In genomic region chr7:92133133-92133736, GRCh38 we compare ENCODE assay signal across 9 cellular contexts. TPM values are rescaled to one million over a fixed set of nuclear protein-coding genes. Genes with fewer than 3 reads are reported as not detected.
DNase-seq lines count a peak whose midpoint lies in the region; ATAC-seq, FAIRE-seq and TF ChIP-seq lines count a peak whose summit lies in the region.
"Had no signal": no experiment of that assay in that cellular context is flagged by ENCODE, and none has a peak within 500 bp of the region (broad histone marks: within the 10 kb centered on the region; RNA-seq: fewer than 3 reads in every experiment).

No MANE protein-coding gene starts in this region.

- intact Hi-C loops in GM12878 (cut with micrococcal nuclease; ENCODE audit: unreplicated experiment) (loop anchor here (5.0 kb wide), 3 partner anchors 114 to 251 kb away; partner anchors contain the start of genes AKAP9, ANKIB1, KRIT1 and MTERF1), HepG2 (cut with micrococcal nuclease; ENCODE audit: unreplicated experiment) (loop anchor here (5.0 kb wide), 2 partner anchors 251 to 314 kb away; partner anchors contain the start of genes GATAD1 and MTERF1), tibial artery (cut with DNase I; ENCODE audit: low total_unique reads) (no loop called here)

- TF ChIP-seq CTCF in DND-41 (IDR thresholded peaks at IDR 0.05; ENCODE audit: borderline replicate concordance, extremely low read depth, low read length, poor library complexity, severe bottlenecking) (no peak), GM12878 (IDR thresholded peaks at IDR 0.05 in 2 of 3, conservative IDR thresholded peaks at IDR 0.05 in 1 of 3; ENCODE audit: control insufficient read depth in 2 of 3, extremely low read depth in 1 of 3, insufficient read depth in 1 of 3, low read depth in 3 of 3, low read length in 3 of 3) (no peak), HepG2 (CRISPR knock-in tag; IDR thresholded peaks at IDR 0.05) (no peak), tibial artery (IDR thresholded peaks at IDR 0.05) (no peak)

- H2AFZ ChIP-seq in DND-41 (ENCODE audit: low read depth, low read length) = peak overlapping the region; percentile 82; the same call in 1 of the 2 replicates
- H2AFZ ChIP-seq in GM12878 (ENCODE audit: control insufficient read depth, low read depth, low read length) = peak overlapping the region; percentile 99
- no peak overlapping the region for H2AFZ ChIP-seq in HepG2 (ENCODE audit: low read length)

- no peak for FAIRE-seq in GM12878 (lab: Jason Lieb, UNC)
- no peak for FAIRE-seq in HepG2 (lab: Jason Lieb, UNC)
- FAIRE-seq: TTC549 had no signal

- H3K9ac ChIP-seq in DND-41 (ENCODE audit: low read depth, low read length) (peak overlapping the region; percentile 64), GM12878 (ENCODE audit: control insufficient read depth, insufficient read depth, low read length) (peak overlapping the region; percentile 94), HepG2 (ENCODE audit: insufficient read depth, low read depth, low read length) (peak overlapping the region; percentile 94)

- in situ Hi-C loops in GM12878 (cut with MboI) = no loop called here
- in situ Hi-C loops in HepG2 (cut with HindIII; ENCODE audit: extremely low pct_ligation_motif_present, low pct_unique_long_range_greater_than_20kb) = no loop called here

- TF ChIP-seq EP300 in GM12878 (IDR thresholded peaks at IDR 0.05; ENCODE audit: borderline replicate concordance in 1 of 2, control insufficient read depth in 1 of 2, low read depth in 2 of 2, low read length in 2 of 2) = no peak
- TF ChIP-seq EP300 in HepG2 (IDR thresholded peaks at IDR 0.05; ENCODE audit: low read depth in 2 of 2, low read length in 2 of 2) = no peak
- TF ChIP-seq EP300 in HepG2 (CRISPR knock-in tag; IDR thresholded peaks at IDR 0.05; ENCODE audit: borderline replicate concordance) = no peak

- H3K4me2 ChIP-seq in DND-41 (ENCODE audit: insufficient read depth, low read length) (peak overlapping the region; percentile 69), GM12878 (ENCODE audit: control insufficient read depth, insufficient read depth) (peak overlapping the region; percentile 71), HepG2 (ENCODE audit: low read depth, low read length) (peak overlapping the region; percentile 98)

- RAD21 ChIA-PET in GM12878 (lab: Charles Lee; ENCODE audit: unreplicated experiment) = interaction anchor here (0.7 to 1.7 kb wide), 4 partner anchors 9 to 1245 kb away, joined by 3 to 4 read pairs (median 4); partner anchors contain the start of genes PEX1 and RBM48

- H3K79me2 ChIP-seq in DND-41 (ENCODE audit: insufficient read depth, low read length) = peaks cover 30% of the 10 kb centered on the region
- H3K79me2 ChIP-seq in GM12878 (ENCODE audit: control insufficient read depth, insufficient read depth, low read length) = peaks cover 50% of the 10 kb centered on the region
- peaks cover 62% of the 10 kb centered on the region for H3K79me2 ChIP-seq in HepG2 (ENCODE audit: insufficient read depth, low read length)

- H4K20me1 ChIP-seq in DND-41 (ENCODE audit: insufficient read depth, low read length) (no peaks in the 10 kb centered on the region), GM12878 (ENCODE audit: control insufficient read depth, insufficient read depth) (no peaks in the 10 kb centered on the region), HepG2 (ENCODE audit: insufficient read depth, low read length) (peaks cover 47% of the 10 kb centered on the region)

- H3K4me1 ChIP-seq in DND-41 (ENCODE audit: insufficient read depth, low read length) (peaks cover 29% of the 10 kb centered on the region), GM12878 (ENCODE audit: control insufficient read depth, insufficient read depth, low read length) (peaks cover 3% of the 10 kb centered on the region; the same call in 1 of the 2 replicates), HepG2 (ENCODE audit: insufficient read depth, low read length) (peaks cover 43% of the 10 kb centered on the region), tibial artery (peaks cover 0 to 27% (median 13%) of the 10 kb centered on the region in 4 donors)

- DNase-seq in DND-41 (no peak), Kasumi-1 (lab: John Stamatoyannopoulos, UW) (peak; percentile 10 to 21), GM12878 (ENCODE audit: low read depth, low spot score) (no peak), HepG2 (ENCODE audit: low spot score) (no peak), tibial artery (no peak), inferior parietal cortex (ENCODE audit: extremely low spot score) (no peak)
- DNase-seq in stimulated activated CD4-positive, alpha-beta T cell treated with anti-CD3 and anti-CD28 coated beads, Interleukin-4, amount 100 ng/mL, for 4 hours = no peak

- TF ChIP-seq POLR2A in GM12878 (IDR thresholded peaks at IDR 0.05; ENCODE audit: low read depth, low read length) (no peak), HepG2 (IDR thresholded peaks at IDR 0.05; ENCODE audit: insufficient read depth in 1 of 2, low read depth in 2 of 2, low read length in 2 of 2) (no peak)

- H3K27me3 ChIP-seq in DND-41 (ENCODE audit: insufficient read depth, low read length, poor library complexity) (no peaks in the 10 kb centered on the region), GM12878 (replicated peaks in 1 of 2; ENCODE audit: control insufficient read depth in 2 of 2, insufficient read depth in 2 of 2, low read length in 1 of 2) (no peaks in the 10 kb centered on the region), HepG2 (ENCODE audit: control insufficient read depth in 1 of 2, insufficient read depth in 2 of 2, low read length in 2 of 2) (no peaks in the 10 kb centered on the region; a peak in 1 of 5 replicates), tibial artery (no peaks in the 10 kb centered on the region)

- peak overlapping the region; percentile 89; the same call in 1 of the 2 replicates for H3K27ac ChIP-seq in DND-41 (ENCODE audit: low read length)
- H3K27ac ChIP-seq in GM12878 (ENCODE audit: control insufficient read depth, insufficient read depth) = peak overlapping the region; percentile 99
- H3K27ac ChIP-seq in HepG2 (ENCODE audit: extremely low read length, insufficient read depth, low read length) = peak overlapping the region; percentile 98
- peak overlapping the region; percentile 92 for H3K27ac ChIP-seq in tibial artery

- ATAC-seq in DND-41 (ENCODE audit: insufficient read depth, low read depth) (peak; percentile 70), GM21528 (IDR thresholded peaks at IDR 0.05; ENCODE audit: low FRiP score, unreplicated experiment) (peak; percentile 21), GM12878 (peak; percentile 56), HepG2 (peak; percentile 47)

- H3K36me3 ChIP-seq in DND-41 (ENCODE audit: insufficient read depth, low read length) = peaks cover 8% of the 10 kb centered on the region
- H3K36me3 ChIP-seq in GM12878 (ENCODE audit: control insufficient read depth in 2 of 2, insufficient read depth in 2 of 2, low read length in 1 of 2) = peaks cover 0 to 3% of the 10 kb centered on the region in 2 experiments; a peak in 1 of 4 replicates
- H3K36me3 ChIP-seq in HepG2 (replicated peaks in 1 of 2; ENCODE audit: control insufficient read depth in 1 of 2, insufficient read depth in 2 of 2, low read length in 2 of 2) = peaks cover 6 to 33% of the 10 kb centered on the region in 2 experiments
- H3K36me3 ChIP-seq in tibial artery = peaks cover 5 to 26% (median 6%) of the 10 kb centered on the region in 3 donors

- BruUV-seq in GM12878 (replicated peaks; lab: Mats Ljungman, UMichigan) = no TSS peak
- BruUV-seq in HepG2 (replicated peaks; lab: Mats Ljungman, UMichigan) = no TSS peak

- 37% methylated on average over 15 of the region's 15 CpGs for WGBS in GM12878 (ENCODE audit: insufficient coverage, insufficient replicate concordance, low lambda C conversion rate, missing lambda C conversion rate)
- WGBS in HepG2 (ENCODE audit: low lambda C conversion rate) = 1% methylated on average over 15 of the region's 15 CpGs

- TF ChIP-seq RAD21 in GM12878 (IDR thresholded peaks at IDR 0.05; ENCODE audit: insufficient read depth, low read depth, low read length) (no peak), HepG2 (CRISPR knock-in tag; IDR thresholded peaks at IDR 0.05) (no peak)

- POLR2A ChIA-PET in GM12878 (lab: Charles Lee) (interaction anchor here (0.6 to 1.7 kb wide), 9 partner anchors 9 to 512 kb away, joined by 3 to 9 read pairs (median 3); partner anchors contain the start of genes AKAP9, ANKIB1, GATAD1 and KRIT1), HepG2 (lab: Yijun Ruan, JAX) (no interaction called here)

- H3K9me3 ChIP-seq in DND-41 (ENCODE audit: insufficient read depth, low read length, severe bottlenecking) = no peaks in the 10 kb centered on the region
- H3K9me3 ChIP-seq in GM12878 (replicated peaks; ENCODE audit: control insufficient read depth, insufficient read depth, low read length) = no peaks in the 10 kb centered on the region; the same call in 2 of the 3 replicates
- no peaks in the 10 kb centered on the region for H3K9me3 ChIP-seq in HepG2 (ENCODE audit: low read length)
- H3K9me3 ChIP-seq in tibial artery = no peaks in the 10 kb centered on the region

- H3K4me3 ChIP-seq in DND-41 (ENCODE audit: low read depth in 1 of 2, low read length in 2 of 2) (peak overlapping the region; percentile 36 to 84; a peak in 3 of 4 replicates), GM12878 (peak overlapping the region; percentile 79), HepG2 (replicated peaks in 1 of 3; ENCODE audit: insufficient read depth in 1 of 3, low read depth in 2 of 3, low read length in 3 of 3) (peak overlapping the region; percentile 95 to 100 (median 98)), tibial artery (peak overlapping the region; percentile 84 to 86)

- SMC1A ChIA-PET in GM12878 (lab: Charles Lee; ENCODE audit: uncharacterized antibody, unreplicated experiment) = interaction anchor here (0.6 to 1.8 kb wide), 10 partner anchors 10 to 328 kb away, joined by 3 to 7 read pairs (median 3); partner anchors contain the start of genes ANKIB1 and KRIT1

- CTCF ChIA-PET in GM12878 (lab: Yijun Ruan, JAX) = interaction anchor here (0.6 to 2.5 kb wide), 12 partner anchors 9 to 1024 kb away, joined by 3 to 9 read pairs (median 4); no protein-coding TSS in a partner anchor
- CTCF ChIA-PET in HepG2 (lab: Yijun Ruan, JAX; ENCODE audit: low intra/inter-chr PET ratio, low total read pairs) = interaction anchor here (0.8 kb wide), 1 partner anchor 46 kb away, joined by 4 read pairs; the partner anchor contains the start of gene LRRD1

RNA-seq across cellular contexts. Expression of gene CYP51A1, which starts 1.0 kb away (rescaled TPM):
- total RNA-seq in GM12878 (2013; cell fraction: nucleolus; rRNA removed) = 103 and 112 TPM in 2 replicates
- total RNA-seq in GM12878 (2014; rRNA removed) (91.9 and 119 TPM in 2 replicates), GM12878 (2014; rRNA removed; fragmentation: Illumina TruSeq; extraction: Trizol) (113 and 117 TPM in 2 replicates), GM12878 (2021) (78.4 and 82.7 TPM in 2 replicates), HepG2 (2016; rRNA removed; fragmentation: Illumina TruSeq; extraction: Trizol) (194 and 260 TPM in 2 replicates)
- 34.8 TPM for polyA plus RNA-seq in GM12878 (2011; ENCODE audit: low read depth)
- polyA plus RNA-seq in GM12878 (2011; rRNA removed) (21.5 and 31.5 TPM in 2 replicates), GM12878 (2014; fragmentation: Illumina TruSeq; extraction: Trizol) (63.8 and 80.8 TPM in 2 replicates), GM12878 (2014; fragmentation: Nextera tagmentation; extraction: Ambion mirVana) (10 to 100 TPM; 28.1 to 33.1 TPM), GM12878 (2014; rRNA removed) (38.6 and 47.3 TPM in 2 replicates), GM12878 (2016; fragmentation: Nextera tagmentation; extraction: Ambion mirVana) (10 to 100 TPM; 59.9 to 74.8 TPM), HepG2 (2011; rRNA removed) (15.4 and 21.9 TPM in 2 replicates)
- 14.1 and 23.2 TPM in 2 replicates for polyA plus RNA-seq in GM12878 (2011; cell fraction: cytosol; rRNA removed)
- polyA plus RNA-seq in GM12878 (2011; cell fraction: nucleus; rRNA removed) = 6.5 and 10.0 TPM in 2 replicates
- polyA plus RNA-seq in GM12878 (2012) = 47.5 and 57.5 TPM in 2 replicates
- polyA minus RNA-seq in GM12878 (2011; rRNA and poly(A)+ RNA removed) = 31.4 and 38.8 TPM in 2 replicates
- polyA minus RNA-seq in GM12878 (2011; cell fraction: cytosol; rRNA and poly(A)+ RNA removed) = 20.6 and 25.9 TPM in 2 replicates
- polyA minus RNA-seq in GM12878 (2011; cell fraction: nucleus; rRNA and poly(A)+ RNA removed) = 10.4 and 13.8 TPM in 2 replicates
- total RNA-seq in HepG2 (2016; cell fraction: cytosol; rRNA removed; fragmentation: Illumina TruSeq; extraction: Trizol; ENCODE audit: low read depth) = 48.9 and 55.6 TPM in 2 replicates
- 204 and 264 TPM in 2 replicates for total RNA-seq in HepG2 (2016; cell fraction: insoluble cytoplasmic fraction; rRNA removed; fragmentation: Illumina TruSeq; extraction: Trizol)
- total RNA-seq in HepG2 (2016; cell fraction: membrane; rRNA removed; fragmentation: Illumina TruSeq; extraction: Trizol) = 86.8 and 98.1 TPM in 2 replicates
- total RNA-seq in HepG2 (2016; cell fraction: nucleus; rRNA removed; fragmentation: Illumina TruSeq; extraction: Trizol) = 194 and 215 TPM in 2 replicates
- 10.3 and 23.0 TPM in 2 replicates for polyA plus RNA-seq in HepG2 (2011; cell fraction: cytosol; rRNA removed)
- 4.8 and 9.7 TPM in 2 replicates for polyA plus RNA-seq in HepG2 (2011; cell fraction: nucleus; rRNA removed)
- polyA plus RNA-seq in HepG2 (2012) = 126 and 140 TPM in 2 replicates
- 10.5 and 11.8 TPM in 2 replicates for polyA plus RNA-seq in HepG2 (2016; cell fraction: cytosol; fragmentation: Illumina TruSeq; extraction: Trizol; ENCODE audit: low read depth)
- polyA plus RNA-seq in HepG2 (2016; cell fraction: insoluble cytoplasmic fraction; fragmentation: Illumina TruSeq; extraction: Trizol; ENCODE audit: low read depth) = 87.6 and 99.1 TPM in 2 replicates
- 25.9 and 27.7 TPM in 2 replicates for polyA plus RNA-seq in HepG2 (2016; cell fraction: membrane; fragmentation: Illumina TruSeq; extraction: Trizol; ENCODE audit: low read depth)
- polyA plus RNA-seq in HepG2 (2016; cell fraction: nucleus; fragmentation: Illumina TruSeq; extraction: Trizol; ENCODE audit: insufficient read depth, low read depth) = 133 and 149 TPM in 2 replicates
- polyA minus RNA-seq in HepG2 (2011; rRNA and poly(A)+ RNA removed; ENCODE audit: low replicate concordance) = 18.6 and 28.9 TPM in 2 replicates
- polyA minus RNA-seq in HepG2 (2011; cell fraction: cytosol; rRNA and poly(A)+ RNA removed) = 39.5 and 63.8 TPM in 2 replicates
- 15.2 and 24.9 TPM in 2 replicates for polyA minus RNA-seq in HepG2 (2011; cell fraction: nucleus; rRNA and poly(A)+ RNA removed)

RNA-seq across cellular contexts. Expression of gene LRRD1, which starts 45.7 kb away (rescaled TPM):
- total RNA-seq in GM12878 (2013; cell fraction: nucleolus; rRNA removed) = 0.27 and 0.44 TPM in 2 replicates
- total RNA-seq in GM12878 (2014; rRNA removed) (0.06 and 0.11 TPM in 2 replicates), GM12878 (2014; rRNA removed; fragmentation: Illumina TruSeq; extraction: Trizol) (0.04 TPM in 1 of 2 replicates, not detected in the other), GM12878 (2021) (not detected in 2 replicates), HepG2 (2016; rRNA removed; fragmentation: Illumina TruSeq; extraction: Trizol) (not detected in 2 replicates)
- polyA plus RNA-seq in GM12878 (2011; ENCODE audit: low read depth) = not detected
- polyA plus RNA-seq in GM12878 (2011; rRNA removed) (0.03 TPM in 1 of 2 replicates, not detected in the other), GM12878 (2014; fragmentation: Illumina TruSeq; extraction: Trizol) (0.16 TPM in 1 of 2 replicates, not detected in the other), GM12878 (2014; fragmentation: Nextera tagmentation; extraction: Ambion mirVana) (not detected), GM12878 (2014; rRNA removed) (not detected in 2 replicates), GM12878 (2016; fragmentation: Nextera tagmentation; extraction: Ambion mirVana) (not detected), HepG2 (2011; rRNA removed) (0.03 TPM in 1 of 2 replicates, not detected in the other)
- polyA plus RNA-seq in GM12878 (2011; cell fraction: cytosol; rRNA removed) = not detected in 2 replicates
- polyA plus RNA-seq in GM12878 (2011; cell fraction: nucleus; rRNA removed) = not detected in 2 replicates
- polyA plus RNA-seq in GM12878 (2012) = not detected in 2 replicates
- polyA minus RNA-seq in GM12878 (2011; rRNA and poly(A)+ RNA removed) = not detected in 2 replicates
- polyA minus RNA-seq in GM12878 (2011; cell fraction: cytosol; rRNA and poly(A)+ RNA removed) = not detected in 2 replicates
- not detected in 2 replicates for polyA minus RNA-seq in GM12878 (2011; cell fraction: nucleus; rRNA and poly(A)+ RNA removed)
- not detected in 2 replicates for total RNA-seq in HepG2 (2016; cell fraction: cytosol; rRNA removed; fragmentation: Illumina TruSeq; extraction: Trizol; ENCODE audit: low read depth)
- total RNA-seq in HepG2 (2016; cell fraction: insoluble cytoplasmic fraction; rRNA removed; fragmentation: Illumina TruSeq; extraction: Trizol) = 0.04 TPM in 1 of 2 replicates, not detected in the other
- not detected in 2 replicates for total RNA-seq in HepG2 (2016; cell fraction: membrane; rRNA removed; fragmentation: Illumina TruSeq; extraction: Trizol)
- total RNA-seq in HepG2 (2016; cell fraction: nucleus; rRNA removed; fragmentation: Illumina TruSeq; extraction: Trizol) = not detected in 2 replicates
- not detected in 2 replicates for polyA plus RNA-seq in HepG2 (2011; cell fraction: cytosol; rRNA removed)
- 0.13 TPM in 1 of 2 replicates, not detected in the other for polyA plus RNA-seq in HepG2 (2011; cell fraction: nucleus; rRNA removed)
- polyA plus RNA-seq in HepG2 (2012) = not detected in 2 replicates
- polyA plus RNA-seq in HepG2 (2016; cell fraction: cytosol; fragmentation: Illumina TruSeq; extraction: Trizol; ENCODE audit: low read depth) = not detected in 2 replicates
- not detected in 2 replicates for polyA plus RNA-seq in HepG2 (2016; cell fraction: insoluble cytoplasmic fraction; fragmentation: Illumina TruSeq; extraction: Trizol; ENCODE audit: low read depth)
- not detected in 2 replicates for polyA plus RNA-seq in HepG2 (2016; cell fraction: membrane; fragmentation: Illumina TruSeq; extraction: Trizol; ENCODE audit: low read depth)
- not detected in 2 replicates for polyA plus RNA-seq in HepG2 (2016; cell fraction: nucleus; fragmentation: Illumina TruSeq; extraction: Trizol; ENCODE audit: insufficient read depth, low read depth)
- polyA minus RNA-seq in HepG2 (2011; rRNA and poly(A)+ RNA removed; ENCODE audit: low replicate concordance) = 0.26 TPM in 1 of 2 replicates, not detected in the other
- not detected in 2 replicates for polyA minus RNA-seq in HepG2 (2011; cell fraction: cytosol; rRNA and poly(A)+ RNA removed)
- polyA minus RNA-seq in HepG2 (2011; cell fraction: nucleus; rRNA and poly(A)+ RNA removed) = 0.13 and 0.25 TPM in 2 replicates

Comparison
In these comparisons a context has a peak if more than half of its experiments do, and no peak if none do; other contexts are left out.
1. DNase-seq: peak in Kasumi-1 (2 of 2); none in DND-41 (single experiment), GM12878 (single experiment), HepG2 (single experiment), tibial artery (0 of 2), inferior parietal cortex (single experiment) and stimulated activated CD4-positive, alpha-beta T cell treated with anti-CD3 and anti-CD28 coated beads, Interleukin-4, amount 100 ng/mL, for 4 hours (0 of 2).
2. Peak in every context shown above with its lines, with median percentiles within 50 percentile points of each other: ATAC-seq, H3K27ac ChIP-seq, H3K4me2 ChIP-seq, H3K4me3 ChIP-seq and H3K9ac ChIP-seq.